ENCODE assay signal across 8 cellular contexts in genomic region chr12:95547522-95548055, GRCh38. TPM values are rescaled to one million over a fixed set of nuclear protein-coding genes. Genes with fewer than 3 reads are reported as not detected.
DNase-seq lines count a peak whose midpoint lies in the region; ATAC-seq and TF ChIP-seq lines count a peak whose summit lies in the region.

No MANE protein-coding gene starts in this region.

- peak overlapping the region; percentile 42 for H3K4me3 ChIP-seq in AG10803 (ENCODE audit: low read length)
- peak overlapping the region; percentile 85 for H3K4me3 ChIP-seq in Jurkat, Clone E6-1 (ENCODE audit: low read length)

- no peaks in the 10 kb centered on the region for H3K9me3 Mint-ChIP-seq in effector memory CD8-positive, alpha-beta T cell
- H3K9me3 Mint-ChIP-seq in natural killer cell = no peaks in the 10 kb centered on the region

- peaks cover 19 to 53% of the 10 kb centered on the region in 2 donors for H3K27me3 Mint-ChIP-seq in effector memory CD8-positive, alpha-beta T cell
- H3K27me3 Mint-ChIP-seq in natural killer cell (ENCODE audit: low read depth in 2 of 2) = peaks cover 34 to 40% of the 10 kb centered on the region in 2 donors

- H3K36me3 Mint-ChIP-seq in effector memory CD8-positive, alpha-beta T cell (ENCODE audit: insufficient read depth) = peaks cover 3% of the 10 kb centered on the region
- H3K36me3 Mint-ChIP-seq in natural killer cell = no peaks in the 10 kb centered on the region

- peak; percentile 67 for DNase-seq in AG10803 (ENCODE audit: low read depth)
- no peak for DNase-seq in Jurkat, Clone E6-1 (ENCODE audit: low read depth, low spot score)
- no peak for DNase-seq in effector memory CD8-positive, alpha-beta T cell
- no peak for DNase-seq in natural killer cell
- no peak for DNase-seq in stimulated activated CD4-positive, alpha-beta T cell treated with anti-CD3 and anti-CD28 coated beads, Interleukin-2, amount 100 ng/mL, for 24 hours
- DNase-seq in medulla oblongata (ENCODE audit: extremely low spot score) = no peak

- H3K4me3 Mint-ChIP-seq in effector memory CD8-positive, alpha-beta T cell = peak overlapping the region; percentile 74 to 81
- peak overlapping the region; percentile 88 for H3K4me3 Mint-ChIP-seq in natural killer cell

- H3K4me1 Mint-ChIP-seq in effector memory CD8-positive, alpha-beta T cell (ENCODE audit: low read depth in 2 of 2) = peaks cover 8 to 11% of the 10 kb centered on the region in 2 donors
- H3K4me1 Mint-ChIP-seq in natural killer cell = peaks cover 0 to 16% of the 10 kb centered on the region in 2 donors

- no peak for ATAC-seq in effector memory CD8-positive, alpha-beta T cell (replicated peaks)
- ATAC-seq in natural killer cell (peak in 1 of 3 donors; percentile 13), GM18519 (IDR thresholded peaks at IDR 0.05; ENCODE audit: low FRiP score, unreplicated experiment) (no peak), HG03039 (IDR thresholded peaks at IDR 0.05; ENCODE audit: unreplicated experiment) (no peak)

- no peak for TF ChIP-seq CTCF in AG10803 (conservative IDR thresholded peaks at IDR 0.05; ENCODE audit: low read length)
- TF ChIP-seq CTCF in natural killer cell (IDR thresholded peaks at IDR 0.05) = no peak

- intact Hi-C loops in natural killer cell (cut with micrococcal nuclease) = no loop called here

- peak overlapping the region in 1 of 2 donors; percentile 85 for H3K27ac Mint-ChIP-seq in effector memory CD8-positive, alpha-beta T cell
- H3K27ac Mint-ChIP-seq in natural killer cell = peak overlapping the region in 1 of 2 donors; percentile 49

RNA-seq across cellular contexts. Expression of gene USP44, which starts 3.7 kb away (rescaled TPM):
- polyA plus RNA-seq in Jurkat, Clone E6-1 (2012; ENCODE audit: insufficient read depth, insufficient read length) = 45.7 TPM
- total RNA-seq in natural killer cell = 1 to 10 TPM in 1 of 3 donors, under 1 TPM in 2; 0.09 to 1.8 (median 0.63) TPM
